In the genomic region with DNA sequence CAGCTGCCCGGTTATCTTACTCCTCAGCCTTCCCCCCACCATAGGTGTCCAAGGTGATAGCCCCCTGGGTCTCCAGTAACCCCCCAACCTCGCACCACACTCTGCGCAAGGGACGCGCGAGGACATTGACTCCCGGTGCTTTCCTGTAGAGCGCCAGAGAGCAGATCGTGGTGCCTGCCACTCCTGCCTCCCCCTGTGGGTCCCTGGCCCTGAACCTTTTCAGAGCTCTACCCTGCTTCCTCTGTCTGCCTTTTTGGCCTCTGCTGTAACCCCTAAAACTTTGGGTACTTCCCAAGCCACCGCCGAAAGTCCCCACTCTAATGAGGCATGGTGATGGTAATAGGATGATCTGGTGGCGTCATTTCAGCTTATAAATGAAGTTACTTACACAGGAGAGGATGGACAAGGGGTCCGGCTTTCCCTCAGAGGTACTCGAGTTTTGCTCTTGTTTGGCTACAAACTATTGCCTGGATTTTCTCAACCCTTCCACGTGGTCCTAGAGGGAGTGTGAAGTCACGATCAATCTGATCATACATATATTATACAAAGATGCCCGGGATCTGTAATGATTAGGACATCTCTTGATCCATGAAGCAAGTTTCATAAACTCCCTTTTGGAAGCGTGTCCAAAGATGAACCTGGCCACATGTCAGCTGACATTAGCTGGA, we compare ENCODE assay signal across 9 cellular contexts. TPM values are rescaled to one million over a fixed set of nuclear protein-coding genes. Genes with fewer than 3 reads are reported as not detected.
A peak's percentile ranks its signal among the peaks of the same experiment; 100 is the strongest.
DNase-seq lines count a peak whose midpoint lies in the region; ATAC-seq and TF ChIP-seq lines count a peak whose summit lies in the region.
"Had no signal": no experiment of that assay in that cellular context is flagged by ENCODE, and none has a peak within 500 bp of the region (broad histone marks: within the 10 kb centered on the region; RNA-seq: fewer than 3 reads in every experiment).

No MANE protein-coding gene starts in this region.

- H3K4me3 ChIP-seq in Panc1 (ENCODE audit: low read depth in 2 of 2, low read length in 2 of 2): peak overlapping the region; percentile 35 to 53
- H3K4me3 ChIP-seq in mucosa of stomach (ENCODE audit: low read length): peak overlapping the region; percentile 36
- peak overlapping the region; percentile 37 to 70 (median 54) for H3K4me3 ChIP-seq in transverse colon

- H3K36me3 ChIP-seq in Panc1 (ENCODE audit: control insufficient read depth, insufficient read depth, low read length) (no peaks in the 10 kb centered on the region), mucosa of stomach (ENCODE audit: control insufficient read depth, insufficient read depth, low read length) (no peaks in the 10 kb centered on the region), transverse colon (no peaks in the 10 kb centered on the region)

- CTCF ChIA-PET in Panc1 (lab: Charles Lee): no interaction called here
- CTCF ChIA-PET in activated CD8-positive, alpha-beta T cell treated with anti-CD3 and anti-CD28 coated beads for 36 hours (lab: Charles Lee): no interaction called here

- no peak for DNase-seq in Panc1 (ENCODE audit: low read depth, low spot score)
- DNase-seq in endothelial cell (ENCODE audit: low spot score): peak; percentile 10
- DNase-seq in transverse colon: no peak
- DNase-seq in activated CD8-positive, alpha-beta T cell treated with anti-CD3 and anti-CD28 coated beads for 36 hours: no peak
- no peak for DNase-seq in stimulated activated CD4-positive, alpha-beta T cell treated with anti-CD3 and anti-CD28 coated beads, Interleukin-15, amount 100 ng/mL, for 24 hours
- DNase-seq: NCI-H510A treated with DMSO at 0.1 percent for 48 hours had no signal

- H3K9ac ChIP-seq in mucosa of stomach (ENCODE audit: low read length): peak overlapping the region; percentile 64

- peak overlapping the region; percentile 86 for H3K4me3 Mint-ChIP-seq in endothelial cell (ENCODE audit: unreplicated experiment)
- H3K4me3 Mint-ChIP-seq in activated CD8-positive, alpha-beta T cell treated with anti-CD3 and anti-CD28 coated beads for 36 hours: no peak overlapping the region

- no peaks in the 10 kb centered on the region for H3K36me3 Mint-ChIP-seq in endothelial cell (ENCODE audit: low read depth, unreplicated experiment)
- no peaks in the 10 kb centered on the region for H3K36me3 Mint-ChIP-seq in activated CD8-positive, alpha-beta T cell treated with anti-CD3 and anti-CD28 coated beads for 36 hours (ENCODE audit: low read depth)

- H3K9me3 Mint-ChIP-seq in endothelial cell (ENCODE audit: unreplicated experiment): no peaks in the 10 kb centered on the region
- H3K9me3 Mint-ChIP-seq in activated CD8-positive, alpha-beta T cell treated with anti-CD3 and anti-CD28 coated beads for 36 hours: no peaks in the 10 kb centered on the region

- BruUV-seq in Panc1 (replicated peaks; lab: Mats Ljungman, UMichigan): no TSS peak

- H3K9me3 ChIP-seq in Panc1 (ENCODE audit: control insufficient read depth, insufficient read depth, low read depth, low read length) (no peaks in the 10 kb centered on the region), mucosa of stomach (ENCODE audit: control insufficient read depth, low read length) (no peaks in the 10 kb centered on the region), transverse colon (no peaks in the 10 kb centered on the region)

- H3K27me3 ChIP-seq in Panc1 (ENCODE audit: control insufficient read depth, insufficient read depth, low read length): peaks cover 7% of the 10 kb centered on the region
- peaks cover 41% of the 10 kb centered on the region for H3K27me3 ChIP-seq in mucosa of stomach (ENCODE audit: control insufficient read depth, insufficient read depth, low read length)
- peaks cover 44% of the 10 kb centered on the region for H3K27me3 ChIP-seq in transverse colon

- H3K4me1 ChIP-seq in Panc1 (ENCODE audit: control insufficient read depth, insufficient read depth, low read length) (0 out of 2 replicates have a peak, but pooled peaks cover 3% of the 10 kb centered on the region), mucosa of stomach (ENCODE audit: control insufficient read depth, insufficient read depth, low read length) (peaks cover 7% of the 10 kb centered on the region), transverse colon (peaks cover 8 to 55% (median 40%) of the 10 kb centered on the region in 4 donors)

- TF ChIP-seq CTCF in Panc1 (IDR thresholded peaks at IDR 0.05): no peak
- no peak for TF ChIP-seq CTCF in endothelial cell (IDR thresholded peaks at IDR 0.05; ENCODE audit: unreplicated experiment)
- no peak for TF ChIP-seq CTCF in transverse colon (IDR thresholded peaks at IDR 0.05)
- no peak for TF ChIP-seq CTCF in activated CD8-positive, alpha-beta T cell treated with anti-CD3 and anti-CD28 coated beads for 36 hours (IDR thresholded peaks at IDR 0.05)

- H3K4me1 Mint-ChIP-seq in endothelial cell (ENCODE audit: unreplicated experiment): peaks cover 20% of the 10 kb centered on the region
- no peaks in the 10 kb centered on the region for H3K4me1 Mint-ChIP-seq in activated CD8-positive, alpha-beta T cell treated with anti-CD3 and anti-CD28 coated beads for 36 hours (ENCODE audit: low read depth)

- no peak for TF ChIP-seq POLR2A in transverse colon (IDR thresholded peaks at IDR 0.05)

- H3K27ac Mint-ChIP-seq in endothelial cell (ENCODE audit: unreplicated experiment): peak overlapping the region; percentile 48
- H3K27ac Mint-ChIP-seq in activated CD8-positive, alpha-beta T cell treated with anti-CD3 and anti-CD28 coated beads for 36 hours: no peak overlapping the region

- POLR2A ChIA-PET in Panc1 (lab: Charles Lee): no interaction called here
- POLR2A ChIA-PET in activated CD8-positive, alpha-beta T cell treated with anti-CD3 and anti-CD28 coated beads for 36 hours (lab: Charles Lee): no interaction called here

- 42% methylated on average over 18 of the region's 18 CpGs; no CpG with 5 or more reads in 1 of the 2 donors for WGBS in transverse colon (ENCODE audit: low coverage in 1 of 2), 2 donors

- peaks cover 11% of the 10 kb centered on the region for H3K27me3 Mint-ChIP-seq in endothelial cell (ENCODE audit: unreplicated experiment)
- H3K27me3 Mint-ChIP-seq in activated CD8-positive, alpha-beta T cell treated with anti-CD3 and anti-CD28 coated beads for 36 hours: peaks cover 31% of the 10 kb centered on the region

- intact Hi-C loops in Panc1 (cut with micrococcal nuclease; ENCODE audit: unreplicated experiment) (no loop called here), transverse colon (cut with DNase I; ENCODE audit: low total_unique reads) (no loop called here)
- intact Hi-C loops in activated CD8-positive, alpha-beta T cell treated with anti-CD3 and anti-CD28 coated beads for 36 hours (cut with micrococcal nuclease): no loop called here

- H3K27ac ChIP-seq in Panc1 (ENCODE audit: low read length) (no peak overlapping the region), transverse colon (peak overlapping the region; percentile 79 to 88 (median 86))

- no peak for TF ChIP-seq EP300 in transverse colon (IDR thresholded peaks at IDR 0.05; ENCODE audit: low read depth)

- in situ Hi-C loops in Panc1 (cut with HindIII; ENCODE audit: low pct_unique_long_range_greater_than_20kb, low sequenced_read_pairs) (no loop called here), transverse colon (cut with MboI; ENCODE audit: low pct_ligation_motif_present in 1 of 4, low pct_unique_long_range_greater_than_20kb in 1 of 4, low sequenced_read_pairs in 3 of 4) (loop anchor here in 3 of 4 donors (25.0 kb wide), 3 partner anchors 712 to 1762 kb away; no protein-coding TSS in a partner anchor)

- ATAC-seq in Panc1 (no peak), GM18867 (IDR thresholded peaks at IDR 0.05; ENCODE audit: unreplicated experiment) (no peak)
- no peak for ATAC-seq in activated CD8-positive, alpha-beta T cell treated with anti-CD3 and anti-CD28 coated beads for 36 hours

RNA-seq across cellular contexts. Expression of a gene that starts 2.1 kb away (rescaled TPM):
- total RNA-seq in Panc1 (2021; ENCODE audit: unreplicated experiment) (0.64 TPM), endothelial cell (ENCODE audit: unreplicated experiment) (42.6 TPM), transverse colon (100 to 1,000 TPM in 1 of 4 donors, 10 to 100 TPM in 1, 1 to 10 TPM in 2; 8.2 to 141 (median 9.2) TPM)
- polyA plus RNA-seq in Panc1 (2012; ENCODE audit: insufficient read length): 1.2 TPM
- not detected for total RNA-seq in activated CD8-positive, alpha-beta T cell treated with anti-CD3 and anti-CD28 coated beads for 36 hours
- total RNA-seq: HT-29 had no signal
